Comparison of ENCODE assay signal across 8 cellular contexts in genomic region chr13:44436589-44437337, GRCh38.
A peak's percentile ranks its signal among the peaks of the same experiment; 100 is the strongest.
DNase-seq lines count a peak whose midpoint lies in the region; ATAC-seq, FAIRE-seq and TF ChIP-seq lines count a peak whose summit lies in the region.

No MANE protein-coding gene starts in this region.

- H3K9me3 ChIP-seq in A549 = no peaks in the 10 kb centered on the region

- no peak for TF ChIP-seq EP300 in A549 (IDR thresholded peaks at IDR 0.05)

- H3K4me3 ChIP-seq in A549 = peak overlapping the region; percentile 91
- H3K4me3 ChIP-seq in H7 (ENCODE audit: insufficient read depth, low read depth, low read length) = peak overlapping the region; percentile 79
- peak overlapping the region; percentile 87 for H3K4me3 ChIP-seq in coronary artery
- H3K4me3 ChIP-seq in skin epidermis = peak overlapping the region; percentile 51 to 72 (median 61)

- TF ChIP-seq POLR2A in A549 (IDR thresholded peaks at IDR 0.05; ENCODE audit: low read length) = peak; percentile 98

- CTCF ChIA-PET in A549 (lab: Yijun Ruan, JAX) = interaction anchor here (0.9 to 6.1 kb wide), 16 partner anchors 13 to 532 kb away, joined by 3 to 43 read pairs (median 4); no protein-coding TSS in a partner anchor

- FAIRE-seq in A549 (lab: Jason Lieb, UNC) = no peak

- POLR2A ChIA-PET in A549 (lab: Yijun Ruan, JAX) = interaction anchor here (0.6 to 2.9 kb wide), 38 partner anchors 9 to 557 kb away, joined by 3 to 80 read pairs (median 4); partner anchors contain the start of genes CCDC122 and LACC1

- H3K4me1 ChIP-seq in A549 = peaks cover 35% of the 10 kb centered on the region

- peak in 1 of 2 experiments; percentile 34; a peak in 4 of 5 replicates for TF ChIP-seq RAD21 in A549 (conservative IDR thresholded peaks at IDR 0.05 in 1 of 2, IDR thresholded peaks at IDR 0.05 in 1 of 2)

- H3K36me3 ChIP-seq in H7 (replicated peaks; ENCODE audit: control insufficient read depth, insufficient read depth, low read length) = peaks cover 12% of the 10 kb centered on the region

- H3K27ac ChIP-seq in A549 (peak overlapping the region; percentile 94 to 97), coronary artery (peak overlapping the region; percentile 83 to 95), skin epidermis (peak overlapping the region in 20 of 21 experiments; percentile 70 to 96 (median 88))

- H3K4me2 ChIP-seq in A549 = peak overlapping the region; percentile 91

- peak; percentile 72 to 90 for DNase-seq in A549 (ENCODE audit: low read depth in 1 of 2, low spot score in 1 of 2)
- DNase-seq in H7 = peak; percentile 93
- peak; percentile 93 for DNase-seq in NCI-H345 (lab: John Stamatoyannopoulos, UW)
- peak; percentile 9 to 17 for DNase-seq in activated CD4-positive, alpha-beta T cell treated with anti-CD3 and anti-CD28 coated beads for 24 hours (ENCODE audit: low read depth in 2 of 2)
- peak; percentile 97 for DNase-seq in coronary artery (ENCODE audit: low spot score)
- peak; percentile 99 for DNase-seq in islet precursor cell

- TF ChIP-seq CTCF in A549 (IDR thresholded peaks at IDR 0.05) = no peak
- no peak for TF ChIP-seq CTCF in coronary artery (IDR thresholded peaks at IDR 0.05)

- 3% methylated on average over 24 of the region's 38 CpGs for WGBS in A549 (ENCODE audit: missing lambda C conversion rate)

- ATAC-seq in A549 (peak; percentile 91 to 93), GM18909 (IDR thresholded peaks at IDR 0.05; ENCODE audit: poor library complexity, unreplicated experiment) (no peak)

- no peaks in the 10 kb centered on the region for H3K27me3 ChIP-seq in H7 (ENCODE audit: control insufficient read depth, insufficient read depth, low read length)

TF ChIP-seq in A549, 52 proteins besides CTCF, POLR2A, EP300 and RAD21:
- TF ChIP-seq JUN (IDR thresholded peaks at IDR 0.05) (peak; percentile 78 to 94; a peak in 4 of 5 replicates), PHF8 (IDR thresholded peaks at IDR 0.05; ENCODE audit: borderline replicate concordance, low read depth) (peak; percentile 36), TFCP2L1 (CRISPR knock-in tag; IDR thresholded peaks at IDR 0.05) (no peak), BCL3 (IDR thresholded peaks at IDR 0.05) (peak; percentile 93)
TF ChIP-seq in A549: peak in this region for 3.

Comparison
In these comparisons a context has a peak if more than half of its experiments do, and no peak if none do; other contexts are left out.
1. DNase-seq: peak in every context shown above with its lines; median percentile 99 in islet precursor cell; 97 in coronary artery; 93 in H7; 93 in NCI-H345; 81 in A549; 13 in activated CD4-positive, alpha-beta T cell treated with anti-CD3 and anti-CD28 coated beads for 24 hours.